In the genomic region with DNA sequence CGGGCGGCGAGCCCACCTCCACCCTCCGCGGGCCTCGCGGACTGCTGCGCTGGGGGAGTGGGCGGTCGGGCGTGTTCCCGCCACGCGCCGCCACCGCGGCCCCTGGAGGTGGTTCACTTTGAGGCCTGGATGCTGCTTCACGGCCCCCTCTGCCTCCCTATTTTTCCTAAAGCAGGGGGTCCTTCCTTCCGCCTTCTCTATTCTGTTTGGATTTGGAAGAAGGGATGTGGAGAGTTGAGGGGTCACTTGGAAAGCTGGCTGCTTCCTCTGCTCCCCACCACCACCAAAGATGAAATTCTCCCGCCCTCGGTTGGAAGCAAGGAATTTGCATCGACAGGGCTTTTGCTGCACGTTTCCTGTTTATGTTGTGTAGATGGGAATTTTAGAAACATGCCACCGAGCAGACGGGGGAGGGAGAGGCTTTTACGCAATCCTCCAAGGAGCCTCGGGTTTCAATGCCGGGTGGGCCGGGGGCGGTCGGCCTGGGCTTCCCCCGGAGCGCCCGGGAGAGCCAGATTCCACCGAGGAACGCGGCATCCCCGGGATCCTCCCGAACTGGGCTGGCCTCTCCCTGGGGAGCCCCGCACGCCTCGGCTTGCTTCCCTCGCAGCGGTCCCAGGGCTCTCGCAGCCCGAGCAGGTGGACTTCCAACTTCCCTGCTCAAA, we compare ENCODE assay signal across 1 cellular context.
TF ChIP-seq lines count a peak whose summit lies in the region.

No MANE protein-coding gene starts in this region.

TF ChIP-seq in HepG2, 621 proteins besides CTCF, POLR2A, EP300 and RAD21 (continued from another document and continues in another):
- TF ChIP-seq, protein P1, sequence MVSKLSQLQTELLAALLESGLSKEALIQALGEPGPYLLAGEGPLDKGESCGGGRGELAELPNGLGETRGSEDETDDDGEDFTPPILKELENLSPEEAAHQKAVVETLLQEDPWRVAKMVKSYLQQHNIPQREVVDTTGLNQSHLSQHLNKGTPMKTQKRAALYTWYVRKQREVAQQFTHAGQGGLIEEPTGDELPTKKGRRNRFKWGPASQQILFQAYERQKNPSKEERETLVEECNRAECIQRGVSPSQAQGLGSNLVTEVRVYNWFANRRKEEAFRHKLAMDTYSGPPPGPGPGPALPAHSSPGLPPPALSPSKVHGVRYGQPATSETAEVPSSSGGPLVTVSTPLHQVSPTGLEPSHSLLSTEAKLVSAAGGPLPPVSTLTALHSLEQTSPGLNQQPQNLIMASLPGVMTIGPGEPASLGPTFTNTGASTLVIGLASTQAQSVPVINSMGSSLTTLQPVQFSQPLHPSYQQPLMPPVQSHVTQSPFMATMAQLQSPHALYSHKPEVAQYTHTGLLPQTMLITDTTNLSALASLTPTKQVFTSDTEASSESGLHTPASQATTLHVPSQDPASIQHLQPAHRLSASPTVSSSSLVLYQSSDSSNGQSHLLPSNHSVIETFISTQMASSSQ (IDR thresholded peaks at IDR 0.05; ENCODE audit: low read depth), result no peak
- TF ChIP-seq, protein P1 (CRISPR knock-in tag; IDR thresholded peaks at IDR 0.05; ENCODE audit: borderline replicate concordance), result no peak
- TF ChIP-seq TBX3 (IDR thresholded peaks at IDR 0.05; ENCODE audit: borderline replicate concordance) (no peak), ZNF543 (CRISPR knock-in tag; IDR thresholded peaks at IDR 0.05) (no peak; the same call in 1 of the 2 replicates), ZFP41 (CRISPR knock-in tag; IDR thresholded peaks at IDR 0.05; ENCODE audit: borderline replicate concordance) (no peak), ZNF7 (CRISPR knock-in tag; IDR thresholded peaks at IDR 0.05) (no peak), ZNF605 (CRISPR knock-in tag; IDR thresholded peaks at IDR 0.05) (peak; percentile 87; the same call in 1 of the 2 replicates), HCFC1 (IDR thresholded peaks at IDR 0.05; ENCODE audit: low read depth, low read length) (no peak), ZNF841 (CRISPR knock-in tag; IDR thresholded peaks at IDR 0.05; ENCODE audit: borderline replicate concordance) (no peak), ZNF124 (CRISPR knock-in tag; IDR thresholded peaks at IDR 0.05) (no peak), TEAD3 (CRISPR knock-in tag; optimal IDR thresholded peaks at IDR 0.05; ENCODE audit: borderline replicate concordance) (peak; percentile 9), MEF2D (CRISPR knock-in tag; IDR thresholded peaks at IDR 0.05) (peak; percentile 30; the same call in 1 of the 2 replicates), ZNF350 (CRISPR knock-in tag; IDR thresholded peaks at IDR 0.05; ENCODE audit: borderline replicate concordance, low read depth) (peak; percentile 54; the same call in 1 of the 2 replicates), ZFP36L1 (CRISPR knock-in tag; IDR thresholded peaks at IDR 0.05) (0 out of 2 replicates have a peak, but pooled peaks have one; percentile 27), ZNF781 (CRISPR knock-in tag; IDR thresholded peaks at IDR 0.05; ENCODE audit: borderline replicate concordance, not compliant biosample characterization) (no peak), ZBTB20 (CRISPR knock-in tag; IDR thresholded peaks at IDR 0.05; ENCODE audit: borderline replicate concordance, low read depth) (0 out of 2 replicates have a peak, but pooled peaks have one; percentile 28), ARID2 (CRISPR knock-in tag; IDR thresholded peaks at IDR 0.05; ENCODE audit: borderline replicate concordance) (no peak), KLF11 (CRISPR knock-in tag; IDR thresholded peaks at IDR 0.05) (no peak), SCMH1 (CRISPR knock-in tag; IDR thresholded peaks at IDR 0.05; ENCODE audit: borderline replicate concordance) (no peak), ZNF768 (CRISPR knock-in tag; IDR thresholded peaks at IDR 0.05) (no peak), ZZZ3 (CRISPR knock-in tag; IDR thresholded peaks at IDR 0.05; ENCODE audit: borderline replicate concordance) (no peak), CHCHD3 (CRISPR knock-in tag; IDR thresholded peaks at IDR 0.05) (0 out of 2 replicates have a peak, but pooled peaks have one; percentile 45), FOXP1 (IDR thresholded peaks at IDR 0.05) (no peak), FOXP1 (CRISPR knock-in tag; IDR thresholded peaks at IDR 0.05) (peak; percentile 35; the same call in 1 of the 2 replicates), ZC3H13 (CRISPR knock-in tag; IDR thresholded peaks at IDR 0.05) (no peak), SAFB2 (CRISPR knock-in tag; IDR thresholded peaks at IDR 0.05; ENCODE audit: borderline replicate concordance, low read depth) (no peak), ZNF567 (CRISPR knock-in tag; IDR thresholded peaks at IDR 0.05; ENCODE audit: borderline replicate concordance) (no peak), U2AF1 (optimal IDR thresholded peaks at IDR 0.05; ENCODE audit: low read depth, low read length) (peak; percentile 43), ZNF562 (CRISPR knock-in tag; IDR thresholded peaks at IDR 0.05; ENCODE audit: borderline replicate concordance) (no peak), ZNF879 (CRISPR knock-in tag; IDR thresholded peaks at IDR 0.05) (no peak)
- TF ChIP-seq, protein P2, sequence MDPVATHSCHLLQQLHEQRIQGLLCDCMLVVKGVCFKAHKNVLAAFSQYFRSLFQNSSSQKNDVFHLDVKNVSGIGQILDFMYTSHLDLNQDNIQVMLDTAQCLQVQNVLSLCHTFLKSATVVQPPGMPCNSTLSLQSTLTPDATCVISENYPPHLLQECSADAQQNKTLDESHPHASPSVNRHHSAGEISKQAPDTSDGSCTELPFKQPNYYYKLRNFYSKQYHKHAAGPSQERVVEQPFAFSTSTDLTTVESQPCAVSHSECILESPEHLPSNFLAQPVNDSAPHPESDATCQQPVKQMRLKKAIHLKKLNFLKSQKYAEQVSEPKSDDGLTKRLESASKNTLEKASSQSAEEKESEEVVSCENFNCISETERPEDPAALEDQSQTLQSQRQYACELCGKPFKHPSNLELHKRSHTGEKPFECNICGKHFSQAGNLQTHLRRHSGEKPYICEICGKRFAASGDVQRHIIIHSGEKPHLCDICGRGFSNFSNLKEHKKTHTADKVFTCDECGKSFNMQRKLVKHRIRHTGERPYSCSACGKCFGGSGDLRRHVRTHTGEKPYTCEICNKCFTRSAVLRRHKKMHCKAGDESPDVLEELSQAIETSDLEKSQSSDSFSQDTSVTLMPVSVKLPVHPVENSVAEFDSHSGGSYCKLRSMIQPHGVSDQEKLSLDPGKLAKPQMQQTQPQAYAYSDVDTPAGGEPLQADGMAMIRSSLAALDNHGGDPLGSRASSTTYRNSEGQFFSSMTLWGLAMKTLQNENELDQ (CRISPR knock-in tag; IDR thresholded peaks at IDR 0.05; ENCODE audit: borderline replicate concordance), result no peak
- TF ChIP-seq, protein P3, sequence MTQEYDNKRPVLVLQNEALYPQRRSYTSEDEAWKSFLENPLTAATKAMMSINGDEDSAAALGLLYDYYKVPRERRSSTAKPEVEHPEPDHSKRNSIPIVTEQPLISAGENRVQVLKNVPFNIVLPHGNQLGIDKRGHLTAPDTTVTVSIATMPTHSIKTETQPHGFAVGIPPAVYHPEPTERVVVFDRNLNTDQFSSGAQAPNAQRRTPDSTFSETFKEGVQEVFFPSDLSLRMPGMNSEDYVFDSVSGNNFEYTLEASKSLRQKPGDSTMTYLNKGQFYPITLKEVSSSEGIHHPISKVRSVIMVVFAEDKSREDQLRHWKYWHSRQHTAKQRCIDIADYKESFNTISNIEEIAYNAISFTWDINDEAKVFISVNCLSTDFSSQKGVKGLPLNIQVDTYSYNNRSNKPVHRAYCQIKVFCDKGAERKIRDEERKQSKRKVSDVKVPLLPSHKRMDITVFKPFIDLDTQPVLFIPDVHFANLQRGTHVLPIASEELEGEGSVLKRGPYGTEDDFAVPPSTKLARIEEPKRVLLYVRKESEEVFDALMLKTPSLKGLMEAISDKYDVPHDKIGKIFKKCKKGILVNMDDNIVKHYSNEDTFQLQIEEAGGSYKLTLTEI (CRISPR knock-in tag; conservative IDR thresholded peaks at IDR 0.05), result no peak
- TF ChIP-seq, protein P4, sequence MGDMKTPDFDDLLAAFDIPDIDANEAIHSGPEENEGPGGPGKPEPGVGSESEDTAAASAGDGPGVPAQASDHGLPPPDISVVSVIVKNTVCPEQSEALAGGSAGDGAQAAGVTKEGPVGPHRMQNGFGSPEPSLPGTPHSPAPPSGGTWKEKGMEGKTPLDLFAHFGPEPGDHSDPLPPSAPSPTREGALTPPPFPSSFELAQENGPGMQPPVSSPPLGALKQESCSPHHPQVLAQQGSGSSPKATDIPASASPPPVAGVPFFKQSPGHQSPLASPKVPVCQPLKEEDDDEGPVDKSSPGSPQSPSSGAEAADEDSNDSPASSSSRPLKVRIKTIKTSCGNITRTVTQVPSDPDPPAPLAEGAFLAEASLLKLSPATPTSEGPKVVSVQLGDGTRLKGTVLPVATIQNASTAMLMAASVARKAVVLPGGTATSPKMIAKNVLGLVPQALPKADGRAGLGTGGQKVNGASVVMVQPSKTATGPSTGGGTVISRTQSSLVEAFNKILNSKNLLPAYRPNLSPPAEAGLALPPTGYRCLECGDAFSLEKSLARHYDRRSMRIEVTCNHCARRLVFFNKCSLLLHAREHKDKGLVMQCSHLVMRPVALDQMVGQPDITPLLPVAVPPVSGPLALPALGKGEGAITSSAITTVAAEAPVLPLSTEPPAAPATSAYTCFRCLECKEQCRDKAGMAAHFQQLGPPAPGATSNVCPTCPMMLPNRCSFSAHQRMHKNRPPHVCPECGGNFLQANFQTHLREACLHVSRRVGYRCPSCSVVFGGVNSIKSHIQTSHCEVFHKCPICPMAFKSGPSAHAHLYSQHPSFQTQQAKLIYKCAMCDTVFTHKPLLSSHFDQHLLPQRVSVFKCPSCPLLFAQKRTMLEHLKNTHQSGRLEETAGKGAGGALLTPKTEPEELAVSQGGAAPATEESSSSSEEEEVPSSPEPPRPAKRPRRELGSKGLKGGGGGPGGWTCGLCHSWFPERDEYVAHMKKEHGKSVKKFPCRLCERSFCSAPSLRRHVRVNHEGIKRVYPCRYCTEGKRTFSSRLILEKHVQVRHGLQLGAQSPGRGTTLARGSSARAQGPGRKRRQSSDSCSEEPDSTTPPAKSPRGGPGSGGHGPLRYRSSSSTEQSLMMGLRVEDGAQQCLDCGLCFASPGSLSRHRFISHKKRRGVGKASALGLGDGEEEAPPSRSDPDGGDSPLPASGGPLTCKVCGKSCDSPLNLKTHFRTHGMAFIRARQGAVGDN (CRISPR knock-in tag; IDR thresholded peaks at IDR 0.05), result peak; percentile 76
- TF ChIP-seq, protein P5, sequence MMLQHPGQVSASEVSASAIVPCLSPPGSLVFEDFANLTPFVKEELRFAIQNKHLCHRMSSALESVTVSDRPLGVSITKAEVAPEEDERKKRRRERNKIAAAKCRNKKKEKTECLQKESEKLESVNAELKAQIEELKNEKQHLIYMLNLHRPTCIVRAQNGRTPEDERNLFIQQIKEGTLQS (CRISPR knock-in tag; IDR thresholded peaks at IDR 0.05), result no peak
- TF ChIP-seq, protein P6, sequence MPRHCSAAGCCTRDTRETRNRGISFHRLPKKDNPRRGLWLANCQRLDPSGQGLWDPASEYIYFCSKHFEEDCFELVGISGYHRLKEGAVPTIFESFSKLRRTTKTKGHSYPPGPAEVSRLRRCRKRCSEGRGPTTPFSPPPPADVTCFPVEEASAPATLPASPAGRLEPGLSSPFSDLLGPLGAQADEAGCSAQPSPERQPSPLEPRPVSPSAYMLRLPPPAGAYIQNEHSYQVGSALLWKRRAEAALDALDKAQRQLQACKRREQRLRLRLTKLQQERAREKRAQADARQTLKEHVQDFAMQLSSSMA (CRISPR knock-in tag; IDR thresholded peaks at IDR 0.05), result 0 out of 2 replicates have a peak, but pooled peaks have one; percentile 24
- TF ChIP-seq, protein P7, sequence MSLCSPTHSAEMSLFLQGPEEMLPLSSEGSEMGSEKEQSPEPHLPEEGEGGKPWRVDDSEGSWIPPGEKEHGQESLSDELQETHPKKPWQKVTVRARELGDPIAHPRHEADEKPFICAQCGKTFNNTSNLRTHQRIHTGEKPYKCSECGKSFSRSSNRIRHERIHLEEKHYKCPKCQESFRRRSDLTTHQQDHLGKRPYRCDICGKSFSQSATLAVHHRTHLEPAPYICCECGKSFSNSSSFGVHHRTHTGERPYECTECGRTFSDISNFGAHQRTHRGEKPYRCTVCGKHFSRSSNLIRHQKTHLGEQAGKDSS (CRISPR knock-in tag; IDR thresholded peaks at IDR 0.05; ENCODE audit: borderline replicate concordance, low read depth), result no peak
- TF ChIP-seq, protein P8, sequence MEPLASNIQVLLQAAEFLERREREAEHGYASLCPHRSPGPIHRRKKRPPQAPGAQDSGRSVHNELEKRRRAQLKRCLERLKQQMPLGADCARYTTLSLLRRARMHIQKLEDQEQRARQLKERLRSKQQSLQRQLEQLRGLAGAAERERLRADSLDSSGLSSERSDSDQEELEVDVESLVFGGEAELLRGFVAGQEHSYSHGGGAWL (CRISPR knock-in tag; IDR thresholded peaks at IDR 0.05), result peak; percentile 24; the same call in 1 of the 2 replicates
- TF ChIP-seq, protein P9, sequence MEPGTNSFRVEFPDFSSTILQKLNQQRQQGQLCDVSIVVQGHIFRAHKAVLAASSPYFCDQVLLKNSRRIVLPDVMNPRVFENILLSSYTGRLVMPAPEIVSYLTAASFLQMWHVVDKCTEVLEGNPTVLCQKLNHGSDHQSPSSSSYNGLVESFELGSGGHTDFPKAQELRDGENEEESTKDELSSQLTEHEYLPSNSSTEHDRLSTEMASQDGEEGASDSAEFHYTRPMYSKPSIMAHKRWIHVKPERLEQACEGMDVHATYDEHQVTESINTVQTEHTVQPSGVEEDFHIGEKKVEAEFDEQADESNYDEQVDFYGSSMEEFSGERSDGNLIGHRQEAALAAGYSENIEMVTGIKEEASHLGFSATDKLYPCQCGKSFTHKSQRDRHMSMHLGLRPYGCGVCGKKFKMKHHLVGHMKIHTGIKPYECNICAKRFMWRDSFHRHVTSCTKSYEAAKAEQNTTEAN (CRISPR knock-in tag; conservative IDR thresholded peaks at IDR 0.05), result no peak
- TF ChIP-seq, protein P10, sequence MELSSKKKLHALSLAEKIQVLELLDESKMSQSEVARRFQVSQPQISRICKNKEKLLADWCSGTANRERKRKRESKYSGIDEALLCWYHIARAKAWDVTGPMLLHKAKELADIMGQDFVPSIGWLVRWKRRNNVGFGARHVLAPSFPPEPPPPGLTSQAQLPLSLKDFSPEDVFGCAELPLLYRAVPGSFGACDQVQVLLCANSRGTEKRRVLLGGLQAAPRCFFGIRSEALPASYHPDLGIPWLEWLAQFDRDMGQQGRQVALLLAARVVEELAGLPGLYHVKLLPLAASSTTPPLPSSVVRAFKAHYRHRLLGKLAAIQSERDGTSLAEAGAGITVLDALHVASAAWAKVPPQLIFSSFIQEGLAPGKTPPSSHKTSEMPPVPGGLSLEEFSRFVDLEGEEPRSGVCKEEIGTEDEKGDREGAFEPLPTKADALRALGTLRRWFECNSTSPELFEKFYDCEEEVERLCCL (CRISPR knock-in tag; IDR thresholded peaks at IDR 0.05; ENCODE audit: borderline replicate concordance), result no peak
